Comparison of ENCODE assay signal across 2 cellular contexts in the genomic region with DNA sequence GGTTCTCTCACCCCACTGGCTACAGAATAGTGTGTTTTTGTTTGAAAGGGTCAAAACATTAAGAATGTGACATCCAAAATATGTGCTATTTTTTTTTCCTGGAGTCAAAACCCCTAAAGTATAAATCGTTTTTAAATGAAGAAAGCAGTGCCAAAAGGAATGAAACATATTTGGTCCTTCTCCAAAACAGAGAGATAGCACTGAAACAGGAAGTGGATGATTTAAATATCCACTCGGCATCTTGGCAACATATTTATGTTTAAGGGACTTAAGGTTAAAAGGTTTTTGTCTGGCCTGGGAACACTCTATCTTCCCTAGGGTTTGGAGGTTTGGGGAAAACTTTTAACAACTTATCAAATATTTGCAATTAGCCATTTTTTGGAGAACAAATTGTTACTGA.
A peak's percentile ranks its signal among the peaks of the same experiment; 100 is the strongest.
TF ChIP-seq lines count a peak whose summit lies in the region.

No MANE protein-coding gene starts in this region.

TF ChIP-seq in liver, 16 proteins besides CTCF, POLR2A, EP300 and RAD21 (continued from another document):
- TF ChIP-seq TAF1 (conservative IDR thresholded peaks at IDR 0.05) (no peak), NR2F2 (IDR thresholded peaks at IDR 0.05) (peak; percentile 93), SP1 (IDR thresholded peaks at IDR 0.05) (peak; percentile 31)

TF ChIP-seq in HepG2, 621 proteins besides CTCF, POLR2A, EP300 and RAD21:
- TF ChIP-seq, protein P1, sequence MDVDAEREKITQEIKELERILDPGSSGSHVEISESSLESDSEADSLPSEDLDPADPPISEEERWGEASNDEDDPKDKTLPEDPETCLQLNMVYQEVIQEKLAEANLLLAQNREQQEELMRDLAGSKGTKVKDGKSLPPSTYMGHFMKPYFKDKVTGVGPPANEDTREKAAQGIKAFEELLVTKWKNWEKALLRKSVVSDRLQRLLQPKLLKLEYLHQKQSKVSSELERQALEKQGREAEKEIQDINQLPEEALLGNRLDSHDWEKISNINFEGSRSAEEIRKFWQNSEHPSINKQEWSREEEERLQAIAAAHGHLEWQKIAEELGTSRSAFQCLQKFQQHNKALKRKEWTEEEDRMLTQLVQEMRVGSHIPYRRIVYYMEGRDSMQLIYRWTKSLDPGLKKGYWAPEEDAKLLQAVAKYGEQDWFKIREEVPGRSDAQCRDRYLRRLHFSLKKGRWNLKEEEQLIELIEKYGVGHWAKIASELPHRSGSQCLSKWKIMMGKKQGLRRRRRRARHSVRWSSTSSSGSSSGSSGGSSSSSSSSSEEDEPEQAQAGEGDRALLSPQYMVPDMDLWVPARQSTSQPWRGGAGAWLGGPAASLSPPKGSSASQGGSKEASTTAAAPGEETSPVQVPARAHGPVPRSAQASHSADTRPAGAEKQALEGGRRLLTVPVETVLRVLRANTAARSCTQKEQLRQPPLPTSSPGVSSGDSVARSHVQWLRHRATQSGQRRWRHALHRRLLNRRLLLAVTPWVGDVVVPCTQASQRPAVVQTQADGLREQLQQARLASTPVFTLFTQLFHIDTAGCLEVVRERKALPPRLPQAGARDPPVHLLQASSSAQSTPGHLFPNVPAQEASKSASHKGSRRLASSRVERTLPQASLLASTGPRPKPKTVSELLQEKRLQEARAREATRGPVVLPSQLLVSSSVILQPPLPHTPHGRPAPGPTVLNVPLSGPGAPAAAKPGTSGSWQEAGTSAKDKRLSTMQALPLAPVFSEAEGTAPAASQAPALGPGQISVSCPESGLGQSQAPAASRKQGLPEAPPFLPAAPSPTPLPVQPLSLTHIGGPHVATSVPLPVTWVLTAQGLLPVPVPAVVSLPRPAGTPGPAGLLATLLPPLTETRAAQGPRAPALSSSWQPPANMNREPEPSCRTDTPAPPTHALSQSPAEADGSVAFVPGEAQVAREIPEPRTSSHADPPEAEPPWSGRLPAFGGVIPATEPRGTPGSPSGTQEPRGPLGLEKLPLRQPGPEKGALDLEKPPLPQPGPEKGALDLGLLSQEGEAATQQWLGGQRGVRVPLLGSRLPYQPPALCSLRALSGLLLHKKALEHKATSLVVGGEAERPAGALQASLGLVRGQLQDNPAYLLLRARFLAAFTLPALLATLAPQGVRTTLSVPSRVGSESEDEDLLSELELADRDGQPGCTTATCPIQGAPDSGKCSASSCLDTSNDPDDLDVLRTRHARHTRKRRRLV (CRISPR knock-in tag; IDR thresholded peaks at IDR 0.05) = no peak
- no peak for TF ChIP-seq TBP (CRISPR knock-in tag; IDR thresholded peaks at IDR 0.05)
- no peak for TF ChIP-seq MAFG (CRISPR knock-in tag; IDR thresholded peaks at IDR 0.05)
- TF ChIP-seq ATAD3A (CRISPR knock-in tag; IDR thresholded peaks at IDR 0.05) = no peak
- TF ChIP-seq FOXK1 (CRISPR knock-in tag; IDR thresholded peaks at IDR 0.05; ENCODE audit: borderline replicate concordance, low read depth) = no peak
- TF ChIP-seq RFX1 (IDR thresholded peaks at IDR 0.05) = no peak
- no peak for TF ChIP-seq PHF8 (CRISPR knock-in tag; IDR thresholded peaks at IDR 0.05)
- TF ChIP-seq, protein P2, sequence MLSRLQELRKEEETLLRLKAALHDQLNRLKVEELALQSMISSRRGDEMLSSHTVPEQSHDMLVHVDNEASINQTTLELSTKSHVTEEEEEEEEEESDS (CRISPR knock-in tag; IDR thresholded peaks at IDR 0.05; ENCODE audit: borderline replicate concordance) = no peak
- TF ChIP-seq, protein P3, sequence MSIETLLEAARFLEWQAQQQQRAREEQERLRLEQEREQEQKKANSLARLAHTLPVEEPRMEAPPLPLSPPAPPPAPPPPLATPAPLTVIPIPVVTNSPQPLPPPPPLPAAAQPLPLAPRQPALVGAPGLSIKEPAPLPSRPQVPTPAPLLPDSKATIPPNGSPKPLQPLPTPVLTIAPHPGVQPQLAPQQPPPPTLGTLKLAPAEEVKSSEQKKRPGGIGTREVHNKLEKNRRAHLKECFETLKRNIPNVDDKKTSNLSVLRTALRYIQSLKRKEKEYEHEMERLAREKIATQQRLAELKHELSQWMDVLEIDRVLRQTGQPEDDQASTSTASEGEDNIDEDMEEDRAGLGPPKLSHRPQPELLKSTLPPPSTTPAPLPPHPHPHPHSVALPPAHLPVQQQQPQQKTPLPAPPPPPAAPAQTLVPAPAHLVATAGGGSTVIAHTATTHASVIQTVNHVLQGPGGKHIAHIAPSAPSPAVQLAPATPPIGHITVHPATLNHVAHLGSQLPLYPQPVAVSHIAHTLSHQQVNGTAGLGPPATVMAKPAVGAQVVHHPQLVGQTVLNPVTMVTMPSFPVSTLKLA (IDR thresholded peaks at IDR 0.05) = no peak
